Comparison of ENCODE assay signal across 1 cellular context in the genomic region with DNA sequence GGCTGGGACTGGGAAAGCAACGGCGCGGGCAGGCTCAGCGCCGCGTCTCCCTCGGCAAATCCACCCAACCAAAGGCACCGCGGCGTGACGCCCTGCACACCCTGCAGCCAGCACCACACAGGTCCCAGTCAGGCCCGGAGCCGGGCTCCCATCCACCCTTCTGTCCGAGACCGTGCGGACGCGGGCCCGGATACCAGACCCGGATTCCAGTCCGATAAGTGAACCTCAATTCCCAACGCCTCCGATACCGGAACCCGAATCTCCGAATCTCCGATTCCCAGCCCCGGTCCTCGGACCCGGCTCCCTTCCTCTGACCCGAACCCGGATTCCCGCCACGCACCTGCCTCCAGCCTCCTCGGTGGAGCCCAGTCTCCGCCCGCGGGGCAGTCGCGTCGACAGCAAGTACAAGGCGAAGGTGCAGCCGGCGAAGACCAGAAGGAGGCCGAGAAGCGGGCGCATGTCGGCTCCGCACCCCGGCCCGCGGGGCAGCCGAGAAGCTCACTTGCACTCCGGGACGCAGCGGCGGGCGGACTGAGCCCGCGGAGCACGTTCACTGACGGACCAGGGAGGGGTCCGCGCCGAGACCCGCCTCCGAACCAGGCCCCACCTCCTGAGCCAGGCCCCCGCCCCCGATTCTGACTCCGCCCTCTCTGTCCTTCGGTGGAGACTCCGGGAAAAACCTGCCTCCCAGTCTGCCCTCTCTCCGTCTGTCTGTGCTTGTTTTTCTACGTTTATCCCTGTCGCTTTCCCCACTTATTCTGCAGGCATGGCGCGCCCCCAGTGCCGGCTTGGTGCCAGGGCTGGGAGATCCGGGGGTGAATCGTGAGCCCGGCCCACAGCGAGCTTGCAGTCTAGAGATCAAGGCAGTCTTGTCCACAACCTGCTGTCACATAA.
TF ChIP-seq lines count a peak whose summit lies in the region.

A gene (minus strand): TSS at position 533 of the 894 bp plus-strand sequence. CDS start 74 bp downstream, at position 459.

TF ChIP-seq in HepG2, 621 proteins besides CTCF, POLR2A, EP300 and RAD21 (continued from another document and continues in another):
- TF ChIP-seq, protein P1, sequence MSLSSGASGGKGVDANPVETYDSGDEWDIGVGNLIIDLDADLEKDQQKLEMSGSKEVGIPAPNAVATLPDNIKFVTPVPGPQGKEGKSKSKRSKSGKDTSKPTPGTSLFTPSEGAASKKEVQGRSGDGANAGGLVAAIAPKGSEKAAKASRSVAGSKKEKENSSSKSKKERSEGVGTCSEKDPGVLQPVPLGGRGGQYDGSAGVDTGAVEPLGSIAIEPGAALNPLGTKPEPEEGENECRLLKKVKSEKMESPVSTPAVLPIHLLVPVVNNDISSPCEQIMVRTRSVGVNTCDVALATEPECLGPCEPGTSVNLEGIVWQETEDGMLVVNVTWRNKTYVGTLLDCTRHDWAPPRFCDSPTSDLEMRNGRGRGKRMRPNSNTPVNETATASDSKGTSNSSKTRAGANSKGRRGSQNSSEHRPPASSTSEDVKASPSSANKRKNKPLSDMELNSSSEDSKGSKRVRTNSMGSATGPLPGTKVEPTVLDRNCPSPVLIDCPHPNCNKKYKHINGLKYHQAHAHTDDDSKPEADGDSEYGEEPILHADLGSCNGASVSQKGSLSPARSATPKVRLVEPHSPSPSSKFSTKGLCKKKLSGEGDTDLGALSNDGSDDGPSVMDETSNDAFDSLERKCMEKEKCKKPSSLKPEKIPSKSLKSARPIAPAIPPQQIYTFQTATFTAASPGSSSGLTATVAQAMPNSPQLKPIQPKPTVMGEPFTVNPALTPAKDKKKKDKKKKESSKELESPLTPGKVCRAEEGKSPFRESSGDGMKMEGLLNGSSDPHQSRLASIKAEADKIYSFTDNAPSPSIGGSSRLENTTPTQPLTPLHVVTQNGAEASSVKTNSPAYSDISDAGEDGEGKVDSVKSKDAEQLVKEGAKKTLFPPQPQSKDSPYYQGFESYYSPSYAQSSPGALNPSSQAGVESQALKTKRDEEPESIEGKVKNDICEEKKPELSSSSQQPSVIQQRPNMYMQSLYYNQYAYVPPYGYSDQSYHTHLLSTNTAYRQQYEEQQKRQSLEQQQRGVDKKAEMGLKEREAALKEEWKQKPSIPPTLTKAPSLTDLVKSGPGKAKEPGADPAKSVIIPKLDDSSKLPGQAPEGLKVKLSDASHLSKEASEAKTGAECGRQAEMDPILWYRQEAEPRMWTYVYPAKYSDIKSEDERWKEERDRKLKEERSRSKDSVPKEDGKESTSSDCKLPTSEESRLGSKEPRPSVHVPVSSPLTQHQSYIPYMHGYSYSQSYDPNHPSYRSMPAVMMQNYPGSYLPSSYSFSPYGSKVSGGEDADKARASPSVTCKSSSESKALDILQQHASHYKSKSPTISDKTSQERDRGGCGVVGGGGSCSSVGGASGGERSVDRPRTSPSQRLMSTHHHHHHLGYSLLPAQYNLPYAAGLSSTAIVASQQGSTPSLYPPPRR (CRISPR knock-in tag; IDR thresholded peaks at IDR 0.05; ENCODE audit: borderline replicate concordance), result peak; percentile 12; the same call in 1 of the 2 replicates
- 0 out of 2 replicates have a peak, but pooled peaks have one; percentile 57 for TF ChIP-seq FOXM1 (CRISPR knock-in tag; IDR thresholded peaks at IDR 0.05)
- TF ChIP-seq ZC3H13 (CRISPR knock-in tag; IDR thresholded peaks at IDR 0.05), result peak; percentile 89; the same call in 1 of the 2 replicates
- TF ChIP-seq, protein P2, sequence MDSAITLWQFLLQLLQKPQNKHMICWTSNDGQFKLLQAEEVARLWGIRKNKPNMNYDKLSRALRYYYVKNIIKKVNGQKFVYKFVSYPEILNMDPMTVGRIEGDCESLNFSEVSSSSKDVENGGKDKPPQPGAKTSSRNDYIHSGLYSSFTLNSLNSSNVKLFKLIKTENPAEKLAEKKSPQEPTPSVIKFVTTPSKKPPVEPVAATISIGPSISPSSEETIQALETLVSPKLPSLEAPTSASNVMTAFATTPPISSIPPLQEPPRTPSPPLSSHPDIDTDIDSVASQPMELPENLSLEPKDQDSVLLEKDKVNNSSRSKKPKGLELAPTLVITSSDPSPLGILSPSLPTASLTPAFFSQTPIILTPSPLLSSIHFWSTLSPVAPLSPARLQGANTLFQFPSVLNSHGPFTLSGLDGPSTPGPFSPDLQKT (CRISPR knock-in tag; IDR thresholded peaks at IDR 0.05; ENCODE audit: borderline replicate concordance), result no peak
- TF ChIP-seq SIX1 (CRISPR knock-in tag; IDR thresholded peaks at IDR 0.05; ENCODE audit: borderline replicate concordance), result peak; percentile 44; the same call in 1 of the 2 replicates
- no peak; the same call in 1 of the 2 replicates for TF ChIP-seq ZNF746 (CRISPR knock-in tag; IDR thresholded peaks at IDR 0.05)
- TF ChIP-seq SP5 (CRISPR knock-in tag; IDR thresholded peaks at IDR 0.05; ENCODE audit: borderline replicate concordance, low read depth), result peak; percentile 72; the same call in 1 of the 2 replicates
- TF ChIP-seq, protein P3, sequence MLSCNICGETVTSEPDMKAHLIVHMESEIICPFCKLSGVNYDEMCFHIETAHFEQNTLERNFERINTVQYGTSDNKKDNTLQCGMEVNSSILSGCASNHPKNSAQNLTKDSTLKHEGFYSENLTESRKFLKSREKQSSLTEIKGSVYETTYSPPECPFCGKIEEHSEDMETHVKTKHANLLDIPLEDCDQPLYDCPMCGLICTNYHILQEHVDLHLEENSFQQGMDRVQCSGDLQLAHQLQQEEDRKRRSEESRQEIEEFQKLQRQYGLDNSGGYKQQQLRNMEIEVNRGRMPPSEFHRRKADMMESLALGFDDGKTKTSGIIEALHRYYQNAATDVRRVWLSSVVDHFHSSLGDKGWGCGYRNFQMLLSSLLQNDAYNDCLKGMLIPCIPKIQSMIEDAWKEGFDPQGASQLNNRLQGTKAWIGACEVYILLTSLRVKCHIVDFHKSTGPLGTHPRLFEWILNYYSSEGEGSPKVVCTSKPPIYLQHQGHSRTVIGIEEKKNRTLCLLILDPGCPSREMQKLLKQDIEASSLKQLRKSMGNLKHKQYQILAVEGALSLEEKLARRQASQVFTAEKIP (CRISPR knock-in tag; IDR thresholded peaks at IDR 0.05; ENCODE audit: borderline replicate concordance), result no peak
- TF ChIP-seq ZNF10 (CRISPR knock-in tag; IDR thresholded peaks at IDR 0.05; ENCODE audit: borderline replicate concordance, low read depth), result no peak
- TF ChIP-seq FOXK1 (CRISPR knock-in tag; IDR thresholded peaks at IDR 0.05; ENCODE audit: borderline replicate concordance, low read depth), result peak; percentile 84; the same call in 1 of the 2 replicates
- peak; percentile 69; the same call in 1 of the 2 replicates for TF ChIP-seq PITX1 (CRISPR knock-in tag; IDR thresholded peaks at IDR 0.05)
- TF ChIP-seq, protein P4, sequence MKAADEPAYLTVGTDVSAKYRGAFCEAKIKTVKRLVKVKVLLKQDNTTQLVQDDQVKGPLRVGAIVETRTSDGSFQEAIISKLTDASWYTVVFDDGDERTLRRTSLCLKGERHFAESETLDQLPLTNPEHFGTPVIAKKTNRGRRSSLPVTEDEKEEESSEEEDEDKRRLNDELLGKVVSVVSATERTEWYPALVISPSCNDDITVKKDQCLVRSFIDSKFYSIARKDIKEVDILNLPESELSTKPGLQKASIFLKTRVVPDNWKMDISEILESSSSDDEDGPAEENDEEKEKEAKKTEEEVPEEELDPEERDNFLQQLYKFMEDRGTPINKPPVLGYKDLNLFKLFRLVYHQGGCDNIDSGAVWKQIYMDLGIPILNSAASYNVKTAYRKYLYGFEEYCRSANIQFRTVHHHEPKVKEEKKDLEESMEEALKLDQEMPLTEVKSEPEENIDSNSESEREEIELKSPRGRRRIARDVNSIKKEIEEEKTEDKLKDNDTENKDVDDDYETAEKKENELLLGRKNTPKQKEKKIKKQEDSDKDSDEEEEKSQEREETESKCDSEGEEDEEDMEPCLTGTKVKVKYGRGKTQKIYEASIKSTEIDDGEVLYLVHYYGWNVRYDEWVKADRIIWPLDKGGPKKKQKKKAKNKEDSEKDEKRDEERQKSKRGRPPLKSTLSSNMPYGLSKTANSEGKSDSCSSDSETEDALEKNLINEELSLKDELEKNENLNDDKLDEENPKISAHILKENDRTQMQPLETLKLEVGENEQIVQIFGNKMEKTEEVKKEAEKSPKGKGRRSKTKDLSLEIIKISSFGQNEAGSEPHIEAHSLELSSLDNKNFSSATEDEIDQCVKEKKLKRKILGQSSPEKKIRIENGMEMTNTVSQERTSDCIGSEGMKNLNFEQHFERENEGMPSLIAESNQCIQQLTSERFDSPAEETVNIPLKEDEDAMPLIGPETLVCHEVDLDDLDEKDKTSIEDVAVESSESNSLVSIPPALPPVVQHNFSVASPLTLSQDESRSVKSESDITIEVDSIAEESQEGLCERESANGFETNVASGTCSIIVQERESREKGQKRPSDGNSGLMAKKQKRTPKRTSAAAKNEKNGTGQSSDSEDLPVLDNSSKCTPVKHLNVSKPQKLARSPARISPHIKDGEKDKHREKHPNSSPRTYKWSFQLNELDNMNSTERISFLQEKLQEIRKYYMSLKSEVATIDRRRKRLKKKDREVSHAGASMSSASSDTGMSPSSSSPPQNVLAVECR (CRISPR knock-in tag; IDR thresholded peaks at IDR 0.05; ENCODE audit: borderline replicate concordance), result peak; percentile 97
- no peak for TF ChIP-seq FOXK2 (IDR thresholded peaks at IDR 0.05)
- peak; percentile 83; the same call in 1 of the 2 replicates for TF ChIP-seq NFATC3 (CRISPR knock-in tag; IDR thresholded peaks at IDR 0.05)
- peak; percentile 77; the same call in 1 of the 2 replicates for TF ChIP-seq ZBTB38 (CRISPR knock-in tag; IDR thresholded peaks at IDR 0.05)
- TF ChIP-seq, protein P5, sequence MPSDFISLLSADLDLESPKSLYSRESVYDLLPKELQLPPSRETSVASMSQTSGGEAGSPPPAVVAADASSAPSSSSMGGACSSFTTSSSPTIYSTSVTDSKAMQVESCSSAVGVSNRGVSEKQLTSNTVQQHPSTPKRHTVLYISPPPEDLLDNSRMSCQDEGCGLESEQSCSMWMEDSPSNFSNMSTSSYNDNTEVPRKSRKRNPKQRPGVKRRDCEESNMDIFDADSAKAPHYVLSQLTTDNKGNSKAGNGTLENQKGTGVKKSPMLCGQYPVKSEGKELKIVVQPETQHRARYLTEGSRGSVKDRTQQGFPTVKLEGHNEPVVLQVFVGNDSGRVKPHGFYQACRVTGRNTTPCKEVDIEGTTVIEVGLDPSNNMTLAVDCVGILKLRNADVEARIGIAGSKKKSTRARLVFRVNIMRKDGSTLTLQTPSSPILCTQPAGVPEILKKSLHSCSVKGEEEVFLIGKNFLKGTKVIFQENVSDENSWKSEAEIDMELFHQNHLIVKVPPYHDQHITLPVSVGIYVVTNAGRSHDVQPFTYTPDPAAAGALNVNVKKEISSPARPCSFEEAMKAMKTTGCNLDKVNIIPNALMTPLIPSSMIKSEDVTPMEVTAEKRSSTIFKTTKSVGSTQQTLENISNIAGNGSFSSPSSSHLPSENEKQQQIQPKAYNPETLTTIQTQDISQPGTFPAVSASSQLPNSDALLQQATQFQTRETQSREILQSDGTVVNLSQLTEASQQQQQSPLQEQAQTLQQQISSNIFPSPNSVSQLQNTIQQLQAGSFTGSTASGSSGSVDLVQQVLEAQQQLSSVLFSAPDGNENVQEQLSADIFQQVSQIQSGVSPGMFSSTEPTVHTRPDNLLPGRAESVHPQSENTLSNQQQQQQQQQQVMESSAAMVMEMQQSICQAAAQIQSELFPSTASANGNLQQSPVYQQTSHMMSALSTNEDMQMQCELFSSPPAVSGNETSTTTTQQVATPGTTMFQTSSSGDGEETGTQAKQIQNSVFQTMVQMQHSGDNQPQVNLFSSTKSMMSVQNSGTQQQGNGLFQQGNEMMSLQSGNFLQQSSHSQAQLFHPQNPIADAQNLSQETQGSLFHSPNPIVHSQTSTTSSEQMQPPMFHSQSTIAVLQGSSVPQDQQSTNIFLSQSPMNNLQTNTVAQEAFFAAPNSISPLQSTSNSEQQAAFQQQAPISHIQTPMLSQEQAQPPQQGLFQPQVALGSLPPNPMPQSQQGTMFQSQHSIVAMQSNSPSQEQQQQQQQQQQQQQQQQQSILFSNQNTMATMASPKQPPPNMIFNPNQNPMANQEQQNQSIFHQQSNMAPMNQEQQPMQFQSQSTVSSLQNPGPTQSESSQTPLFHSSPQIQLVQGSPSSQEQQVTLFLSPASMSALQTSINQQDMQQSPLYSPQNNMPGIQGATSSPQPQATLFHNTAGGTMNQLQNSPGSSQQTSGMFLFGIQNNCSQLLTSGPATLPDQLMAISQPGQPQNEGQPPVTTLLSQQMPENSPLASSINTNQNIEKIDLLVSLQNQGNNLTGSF (CRISPR knock-in tag; IDR thresholded peaks at IDR 0.05), result no peak
- TF ChIP-seq ZNF20 (CRISPR knock-in tag; IDR thresholded peaks at IDR 0.05), result no peak
- TF ChIP-seq ZNF772 (CRISPR knock-in tag; IDR thresholded peaks at IDR 0.05), result peak; percentile 97
- peak; percentile 86 for TF ChIP-seq STAT5B (CRISPR knock-in tag; IDR thresholded peaks at IDR 0.05)
- TF ChIP-seq, protein P6, sequence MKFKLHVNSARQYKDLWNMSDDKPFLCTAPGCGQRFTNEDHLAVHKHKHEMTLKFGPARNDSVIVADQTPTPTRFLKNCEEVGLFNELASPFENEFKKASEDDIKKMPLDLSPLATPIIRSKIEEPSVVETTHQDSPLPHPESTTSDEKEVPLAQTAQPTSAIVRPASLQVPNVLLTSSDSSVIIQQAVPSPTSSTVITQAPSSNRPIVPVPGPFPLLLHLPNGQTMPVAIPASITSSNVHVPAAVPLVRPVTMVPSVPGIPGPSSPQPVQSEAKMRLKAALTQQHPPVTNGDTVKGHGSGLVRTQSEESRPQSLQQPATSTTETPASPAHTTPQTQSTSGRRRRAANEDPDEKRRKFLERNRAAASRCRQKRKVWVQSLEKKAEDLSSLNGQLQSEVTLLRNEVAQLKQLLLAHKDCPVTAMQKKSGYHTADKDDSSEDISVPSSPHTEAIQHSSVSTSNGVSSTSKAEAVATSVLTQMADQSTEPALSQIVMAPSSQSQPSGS (CRISPR knock-in tag; IDR thresholded peaks at IDR 0.05), result peak; percentile 66; the same call in 1 of the 2 replicates
- TF ChIP-seq, protein P7, sequence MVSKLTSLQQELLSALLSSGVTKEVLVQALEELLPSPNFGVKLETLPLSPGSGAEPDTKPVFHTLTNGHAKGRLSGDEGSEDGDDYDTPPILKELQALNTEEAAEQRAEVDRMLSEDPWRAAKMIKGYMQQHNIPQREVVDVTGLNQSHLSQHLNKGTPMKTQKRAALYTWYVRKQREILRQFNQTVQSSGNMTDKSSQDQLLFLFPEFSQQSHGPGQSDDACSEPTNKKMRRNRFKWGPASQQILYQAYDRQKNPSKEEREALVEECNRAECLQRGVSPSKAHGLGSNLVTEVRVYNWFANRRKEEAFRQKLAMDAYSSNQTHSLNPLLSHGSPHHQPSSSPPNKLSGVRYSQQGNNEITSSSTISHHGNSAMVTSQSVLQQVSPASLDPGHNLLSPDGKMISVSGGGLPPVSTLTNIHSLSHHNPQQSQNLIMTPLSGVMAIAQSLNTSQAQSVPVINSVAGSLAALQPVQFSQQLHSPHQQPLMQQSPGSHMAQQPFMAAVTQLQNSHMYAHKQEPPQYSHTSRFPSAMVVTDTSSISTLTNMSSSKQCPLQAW (CRISPR knock-in tag; IDR thresholded peaks at IDR 0.05), result peak; percentile 95
- peak; percentile 80; the same call in 1 of the 2 replicates for TF ChIP-seq ZNF446 (CRISPR knock-in tag; IDR thresholded peaks at IDR 0.05)
- no peak for TF ChIP-seq SMC3 (IDR thresholded peaks at IDR 0.05; ENCODE audit: low read length)
